23 cellular contexts compared by ENCODE assay signal in the genomic region with DNA sequence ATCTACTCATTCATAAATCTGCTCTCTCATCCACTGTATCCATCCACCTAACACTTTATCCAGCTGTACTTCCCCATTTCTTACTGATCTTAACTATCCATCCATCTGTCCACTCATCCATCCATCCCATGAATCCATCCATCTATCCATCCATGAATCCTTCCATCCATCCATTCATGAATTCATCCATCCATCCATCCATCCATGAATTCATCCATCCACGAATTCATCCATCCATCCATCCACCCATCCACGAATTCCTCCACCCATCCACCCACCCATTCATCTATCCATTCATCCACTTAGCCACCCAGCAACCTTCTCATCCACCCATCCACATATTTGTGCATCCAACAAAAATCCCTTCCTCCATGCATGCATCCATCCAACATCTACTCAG.
"Had no signal": no experiment of that assay in that cellular context is flagged by ENCODE, and none has a peak within 500 bp of the region (broad histone marks: within the 10 kb centered on the region; RNA-seq: fewer than 3 reads in every experiment).

No MANE protein-coding gene starts in this region.

- H3K9me3 Mint-ChIP-seq: dendritic cell treated with granulocyte-macrophage colony-stimulating factor and Interleukin-4, amounts not matched to agents 40 ng/mL and 50 ng/mL, for 4 days; effector memory CD8-positive, alpha-beta T cell; endodermal cell; mesothelial cell of epicardium had no signal

- H3K27ac ChIP-seq: colonic mucosa, epithelial cell of prostate, esophagus squamous epithelium, gastrocnemius medialis, heart right ventricle, left lung, lower lobe of right lung had no signal

- H3K9me3 ChIP-seq: colonic mucosa, esophagus squamous epithelium, gastrocnemius medialis, left lung, lower lobe of right lung, mucosa of descending colon had no signal

- H3K4me1 ChIP-seq: colonic mucosa, esophagus squamous epithelium, gastrocnemius medialis, heart right ventricle, left lung, lower lobe of right lung had no signal

- H3K4me3 ChIP-seq: colonic mucosa, esophagus squamous epithelium, gastrocnemius medialis, heart right ventricle, left lung, lower lobe of right lung, mucosa of descending colon had no signal

- H3K27ac Mint-ChIP-seq: dendritic cell treated with granulocyte-macrophage colony-stimulating factor and Interleukin-4, amounts not matched to agents 40 ng/mL and 50 ng/mL, for 4 days; effector memory CD8-positive, alpha-beta T cell; endodermal cell; mesothelial cell of epicardium had no signal

- H3K4me3 Mint-ChIP-seq: dendritic cell treated with granulocyte-macrophage colony-stimulating factor and Interleukin-4, amounts not matched to agents 40 ng/mL and 50 ng/mL, for 4 days; effector memory CD8-positive, alpha-beta T cell; endodermal cell; mesothelial cell of epicardium had no signal

- H3K4me1 Mint-ChIP-seq: mesothelial cell of epicardium had no signal

- H3K36me3 ChIP-seq: colonic mucosa, esophagus squamous epithelium, gastrocnemius medialis, heart right ventricle, left lung, lower lobe of right lung had no signal

- DNase-seq: colonic mucosa; cortex of kidney; effector CD8-positive, alpha-beta T cell; effector memory CD8-positive, alpha-beta T cell; erythroblast; esophagus squamous epithelium; foreskin fibroblast; foreskin melanocyte; gastrocnemius medialis; glutamatergic neuron; heart right ventricle; hippocampal formation; left cardiac atrium; left ventricle myocardium superior; lower lobe of right lung; mesenchymal stem cell; mucosa of descending colon had no signal

- H3K36me3 Mint-ChIP-seq: mesothelial cell of epicardium had no signal

- ATAC-seq: effector memory CD8-positive, alpha-beta T cell; esophagus mucosa; gastrocnemius medialis; heart right ventricle; left cardiac atrium; left lung; left ventricle myocardium superior; lower lobe of right lung; mucosa of descending colon had no signal

- H3K27me3 ChIP-seq: colonic mucosa, gastrocnemius medialis had no signal
